Comparison of ENCODE assay signal across 20 cellular contexts in the genomic region with DNA sequence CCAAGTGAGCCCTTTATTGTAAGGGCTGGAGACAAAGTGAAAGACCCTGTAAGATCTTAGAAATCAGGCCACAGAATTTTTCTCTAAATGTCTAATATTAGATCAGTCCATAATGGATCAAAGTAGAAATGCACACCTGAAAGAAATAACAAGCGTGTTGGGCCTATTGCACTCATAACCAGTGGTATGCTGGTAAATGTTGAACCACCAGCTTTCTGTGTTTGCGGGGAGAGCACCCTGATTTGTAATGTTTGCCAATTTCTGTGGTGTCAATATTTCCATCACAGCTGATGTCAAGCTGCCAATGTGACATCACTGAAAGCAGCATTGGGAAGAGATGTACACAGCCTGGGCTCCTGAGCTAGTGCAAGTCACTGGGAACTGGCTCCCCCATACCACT.
"Had no signal": no experiment of that assay in that cellular context is flagged by ENCODE, and none has a peak within 500 bp of the region (broad histone marks: within the 10 kb centered on the region; RNA-seq: fewer than 3 reads in every experiment).

No MANE protein-coding gene starts in this region.

- H3K9me3 ChIP-seq: gastroesophageal sphincter, stomach, tibial artery had no signal

- H2AFZ ChIP-seq: hepatocyte had no signal

- H3K4me3 Mint-ChIP-seq: activated naive CD8-positive, alpha-beta T cell treated with anti-CD3 and anti-CD28 coated beads, Interleukin-2, amount 10 ng/mL, durations not matched to agents 7 days and 5 days; nephron; T-helper 17 cell had no signal

- H3K4me2 ChIP-seq: hepatocyte had no signal

- H3K27me3 ChIP-seq: brain microvascular endothelial cell, gastroesophageal sphincter, hepatocyte, tibial artery had no signal

- H3K9me3 Mint-ChIP-seq: nephron had no signal

- H3K4me3 ChIP-seq: gastroesophageal sphincter, hepatocyte, stomach, tibial artery had no signal

- H3K27ac Mint-ChIP-seq: activated naive CD8-positive, alpha-beta T cell treated with anti-CD3 and anti-CD28 coated beads, Interleukin-2, amount 10 ng/mL, durations not matched to agents 7 days and 5 days; T-helper 17 cell had no signal

- H3K27ac ChIP-seq: brain microvascular endothelial cell, gastroesophageal sphincter, hepatocyte, stomach, tibial artery had no signal

- DNase-seq: activated CD4-positive, alpha-beta T cell treated with anti-CD3 and anti-CD28 coated beads, Interleukin-2, amount 50 U/mL, for 4 hours; activated CD4-positive, CD25-positive, alpha-beta regulatory T cell treated with anti-CD3 and anti-CD28 coated beads, Interleukin-2, amount 50 U/mL, for 72 hours; activated CD8-positive, alpha-beta memory T cell treated with anti-CD3 and anti-CD28 coated beads, Interleukin-2, amount 50 U/mL, for 4 hours; activated effector memory CD4-positive, alpha-beta T cell treated with Interleukin-2 at 50 U/mL for 16 hours; activated naive CD8-positive, alpha-beta T cell treated with anti-CD3 and anti-CD28 coated beads, Interleukin-2, amount 10 ng/mL, durations not matched to agents 7 days and 5 days; activated T-cell treated with anti-CD3 and anti-CD28 coated beads, Interleukin-2, amount 50 U/mL, for 1 hour; amniotic stem cell; brain microvascular endothelial cell; cortex of kidney; islet precursor cell; left cardiac atrium; left ventricle myocardium superior; posterior cingulate gyrus; stimulated activated CD4-positive, alpha-beta T cell treated with anti-CD3 and anti-CD28 coated beads, Interleukin-2, amount 100 ng/mL, for 48 hours; T-helper 17 cell; tibial artery had no signal

- H3K79me2 ChIP-seq: hepatocyte had no signal
